Comparison of ENCODE assay signal across 20 cellular contexts in genomic region chr7:104723001-104723400, GRCh38.
"Had no signal": no experiment of that assay in that cellular context is flagged by ENCODE, and none has a peak within 500 bp of the region (broad histone marks: within the 10 kb centered on the region; RNA-seq: fewer than 3 reads in every experiment).

No MANE protein-coding gene starts in this region.

- H3K4me3 ChIP-seq: coronary artery, dorsolateral prefrontal cortex, esophagus muscularis mucosa, gastrocnemius medialis, heart right ventricle, left lung, lower lobe of right lung, mucosa of descending colon had no signal

- DNase-seq: dermis blood vessel endothelial cell; dorsolateral prefrontal cortex; effector CD4-positive, alpha-beta T cell; effector memory CD4-positive, alpha-beta T cell; foreskin keratinocyte; gastrocnemius medialis; glutamatergic neuron; head of caudate nucleus; heart right ventricle; hippocampal formation; left cardiac atrium; left lung; left ventricle myocardium superior; lower lobe of right lung; mesenchymal stem cell; mucosa of descending colon; naive B cell; naive thymus-derived CD8-positive, alpha-beta T cell had no signal

- ATAC-seq: foreskin keratinocyte; gastrocnemius medialis; heart right ventricle; left cardiac atrium; left lung; left ventricle myocardium superior; lower lobe of right lung; mucosa of descending colon; naive thymus-derived CD8-positive, alpha-beta T cell had no signal

- H3K9me3 ChIP-seq: esophagus muscularis mucosa, gastrocnemius medialis, left lung, lower lobe of right lung, mucosa of descending colon had no signal

- H3K27ac ChIP-seq: coronary artery, dorsolateral prefrontal cortex, esophagus muscularis mucosa, foreskin keratinocyte, gastrocnemius medialis, heart right ventricle, left lung, lower lobe of right lung had no signal

- H3K36me3 ChIP-seq: esophagus muscularis mucosa, gastrocnemius medialis, heart right ventricle, left lung, lower lobe of right lung had no signal

- H3K27me3 ChIP-seq: dorsolateral prefrontal cortex, esophagus muscularis mucosa, foreskin keratinocyte, gastrocnemius medialis, heart right ventricle, left lung had no signal

- H3K4me1 ChIP-seq: esophagus muscularis mucosa, foreskin keratinocyte, gastrocnemius medialis, heart right ventricle, left lung, lower lobe of right lung had no signal
